In genomic region chr18:35050004-35050623, GRCh38 we compare ENCODE assay signal across 8 cellular contexts. TPM values are rescaled to one million over a fixed set of nuclear protein-coding genes. Genes with fewer than 3 reads are reported as not detected.
DNase-seq lines count a peak whose midpoint lies in the region; ATAC-seq and TF ChIP-seq lines count a peak whose summit lies in the region.

No MANE protein-coding gene starts in this region.

- H3K9me3 Mint-ChIP-seq in activated CD4-positive, alpha-beta T cell treated with anti-CD3 and anti-CD28 coated beads, Interleukin-2, amount 10 ng/mL, durations not matched to agents 24 days and 14 days = peaks cover 4% of the 10 kb centered on the region
- no peaks in the 10 kb centered on the region for H3K9me3 Mint-ChIP-seq in effector memory CD8-positive, alpha-beta T cell

- TF ChIP-seq EP300 in stomach (IDR thresholded peaks at IDR 0.05) = no peak

- peaks cover 17 to 64% (median 42%) of the 10 kb centered on the region in 4 donors for H3K4me1 ChIP-seq in stomach

- peaks cover 18% of the 10 kb centered on the region for H3K36me3 Mint-ChIP-seq in activated CD4-positive, alpha-beta T cell treated with anti-CD3 and anti-CD28 coated beads, Interleukin-2, amount 10 ng/mL, durations not matched to agents 24 days and 14 days (ENCODE audit: low read depth)
- peaks cover 19% of the 10 kb centered on the region for H3K36me3 Mint-ChIP-seq in effector memory CD8-positive, alpha-beta T cell (ENCODE audit: insufficient read depth)

- no peak for TF ChIP-seq POLR2A in stomach (IDR thresholded peaks at IDR 0.05)

- no peaks in the 10 kb centered on the region for H3K9me3 ChIP-seq in stomach

- H3K36me3 ChIP-seq in stomach = no peaks in the 10 kb centered on the region

- peak overlapping the region in 4 of 5 donors; percentile 20 to 67 (median 59) for H3K27ac ChIP-seq in stomach

- H3K27me3 ChIP-seq in stomach = no peaks in the 10 kb centered on the region

- DNase-seq in activated CD4-positive, alpha-beta T cell treated with anti-CD3 and anti-CD28 coated beads, Interleukin-2, amount 10 ng/mL, durations not matched to agents 24 days and 14 days = no peak
- DNase-seq in activated CD4-positive, alpha-beta T cell treated with anti-CD3 and anti-CD28 coated beads for 4 hours = no peak
- DNase-seq in effector memory CD8-positive, alpha-beta T cell = no peak
- no peak for DNase-seq in stomach
- no peak for DNase-seq in iPS-NIHi11 (ENCODE audit: low spot score)
- no peak for DNase-seq in activated CD4-positive, alpha-beta T cell treated with anti-CD3 and anti-CD28 coated beads, Interleukin-2, amount 50 U/mL, for 4 hours
- no peak for DNase-seq in Ammon's horn (ENCODE audit: low spot score)

- peak overlapping the region; percentile 64 for H3K4me3 Mint-ChIP-seq in activated CD4-positive, alpha-beta T cell treated with anti-CD3 and anti-CD28 coated beads, Interleukin-2, amount 10 ng/mL, durations not matched to agents 24 days and 14 days
- H3K4me3 Mint-ChIP-seq in effector memory CD8-positive, alpha-beta T cell = peak overlapping the region; percentile 74 to 79

- WGBS in stomach, 5 donors = 59 to 93% (median 84%) methylated on average over 1 of the region's 1 CpG

- ATAC-seq in HG03457 (IDR thresholded peaks at IDR 0.05; ENCODE audit: unreplicated experiment) = peak; percentile 38
- ATAC-seq in effector memory CD8-positive, alpha-beta T cell (replicated peaks) = peak; percentile 69

- intact Hi-C loops in activated CD4-positive, alpha-beta T cell treated with anti-CD3 and anti-CD28 coated beads, Interleukin-2, amount 10 ng/mL, durations not matched to agents 24 days and 14 days (cut with micrococcal nuclease) = loop anchor here (1.0 kb wide), 1 partner anchor 8 kb away; no protein-coding TSS in a partner anchor
- intact Hi-C loops in stomach (cut with DNase I; ENCODE audit: low total_unique reads) = no loop called here

- no peak for TF ChIP-seq CTCF in stomach (IDR thresholded peaks at IDR 0.05)

- no peaks in the 10 kb centered on the region for H3K27me3 Mint-ChIP-seq in activated CD4-positive, alpha-beta T cell treated with anti-CD3 and anti-CD28 coated beads, Interleukin-2, amount 10 ng/mL, durations not matched to agents 24 days and 14 days
- H3K27me3 Mint-ChIP-seq in effector memory CD8-positive, alpha-beta T cell = no peaks in the 10 kb centered on the region

- H3K27ac Mint-ChIP-seq in activated CD4-positive, alpha-beta T cell treated with anti-CD3 and anti-CD28 coated beads, Interleukin-2, amount 10 ng/mL, durations not matched to agents 24 days and 14 days = peak overlapping the region; percentile 77
- H3K27ac Mint-ChIP-seq in effector memory CD8-positive, alpha-beta T cell = peak overlapping the region; percentile 80 to 90

- peaks cover 56% of the 10 kb centered on the region for H3K4me1 Mint-ChIP-seq in activated CD4-positive, alpha-beta T cell treated with anti-CD3 and anti-CD28 coated beads, Interleukin-2, amount 10 ng/mL, durations not matched to agents 24 days and 14 days
- H3K4me1 Mint-ChIP-seq in effector memory CD8-positive, alpha-beta T cell (ENCODE audit: low read depth in 2 of 2) = peaks cover 54 to 77% of the 10 kb centered on the region in 2 donors

- H3K4me3 ChIP-seq in stomach = no peak overlapping the region

RNA-seq across cellular contexts. Expression of gene MAPRE2, which starts 8.9 kb away (rescaled TPM):
- 46.8 and 52.5 TPM in 2 replicates for total RNA-seq in activated CD4-positive, alpha-beta T cell treated with anti-CD3 and anti-CD28 coated beads, Interleukin-2, amount 10 ng/mL, durations not matched to agents 24 days and 14 days
- total RNA-seq in stomach = 100 to 1,000 TPM in 1 of 5 donors, 10 to 100 TPM in 4; 22.2 to 258 (median 51.6) TPM
- 10 to 100 TPM in 2 of 3 donors, 1 to 10 TPM in 1; 7.4 to 18.5 (median 13.3) TPM for polyA plus RNA-seq in stomach
